Comparison of ENCODE assay signal across 8 cellular contexts in the genomic region with DNA sequence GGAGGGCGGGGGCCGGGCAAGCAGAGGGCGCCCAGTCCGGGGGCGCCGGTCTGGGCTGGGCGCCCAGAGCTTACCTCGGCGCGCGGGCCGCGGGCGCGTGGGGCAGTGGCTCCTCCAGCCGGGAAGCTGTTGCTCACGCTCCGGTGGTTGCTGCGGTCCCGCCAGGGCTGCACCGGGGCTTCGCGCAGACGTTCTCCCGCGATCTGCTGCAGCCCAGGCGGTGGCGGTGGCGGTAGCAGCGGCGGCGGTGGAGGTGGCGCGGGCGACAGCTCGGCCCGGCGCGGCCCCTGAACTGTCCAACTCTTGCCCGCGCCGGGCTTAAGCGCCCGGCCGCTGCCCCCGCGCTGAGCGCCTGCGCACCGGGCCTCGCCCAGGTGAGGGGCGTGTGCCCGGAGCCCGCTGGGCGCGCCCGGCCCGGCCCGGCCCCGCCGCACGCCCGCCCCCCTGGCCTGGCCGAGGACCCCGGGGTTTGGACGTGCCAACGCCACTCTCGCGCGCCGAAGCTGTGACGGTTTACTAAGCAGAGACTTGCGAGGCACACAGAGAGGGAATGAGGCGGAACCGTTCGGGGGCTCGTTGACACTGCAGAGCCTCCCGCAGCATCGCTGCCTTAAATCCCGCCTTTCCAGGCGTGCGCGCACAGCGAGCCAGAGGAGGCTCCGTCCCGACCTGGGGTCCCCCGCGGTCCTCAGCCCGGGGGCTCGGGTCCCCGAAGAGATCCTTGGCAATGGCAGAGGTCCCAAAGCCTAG. TPM values are rescaled to one million over a fixed set of nuclear protein-coding genes. Genes with fewer than 3 reads are reported as not detected.
A peak's percentile ranks its signal among the peaks of the same experiment; 100 is the strongest.
DNase-seq lines count a peak whose midpoint lies in the region; ATAC-seq, FAIRE-seq and TF ChIP-seq lines count a peak whose summit lies in the region.

TSS of gene ZNF385B (minus strand) at position 586 of the 750 bp plus-strand sequence.

- peaks cover 6% of the 10 kb centered on the region for H3K36me3 Mint-ChIP-seq in Calu3 (ENCODE audit: insufficient read depth, unreplicated experiment)
- no peaks in the 10 kb centered on the region for H3K36me3 Mint-ChIP-seq in stimulated activated naive B cell treated with anti-CD40 and anti-IgM and Interleukin-4, amounts not matched to agents 10 μg/mL and 1 μg/mL and 100 μg/mL, for 72 hours

- POLR2A ChIA-PET in GM12878 (lab: Charles Lee): no interaction called here

- H3K4me1 Mint-ChIP-seq in Calu3 (ENCODE audit: low read depth, unreplicated experiment): peaks cover 20% of the 10 kb centered on the region
- peaks cover 10 to 17% of the 10 kb centered on the region in 2 donors for H3K4me1 Mint-ChIP-seq in stimulated activated naive B cell treated with anti-CD40 and anti-IgM and Interleukin-4, amounts not matched to agents 10 μg/mL and 1 μg/mL and 100 μg/mL, for 72 hours

- H3K4me3 Mint-ChIP-seq in Calu3 (ENCODE audit: low read depth, unreplicated experiment): peak within 1 kb of the TSS; percentile 72
- H3K4me3 Mint-ChIP-seq in stimulated activated naive B cell treated with anti-CD40 and anti-IgM and Interleukin-4, amounts not matched to agents 10 μg/mL and 1 μg/mL and 100 μg/mL, for 72 hours: peak within 1 kb of the TSS; percentile 29 to 71

- TF ChIP-seq EP300 in GM12878 (IDR thresholded peaks at IDR 0.05; ENCODE audit: borderline replicate concordance in 1 of 2, control insufficient read depth in 1 of 2, low read depth in 2 of 2, low read length in 2 of 2): no peak

- no peak within 1 kb of the TSS for H3K9ac ChIP-seq in GM12878 (ENCODE audit: control insufficient read depth, insufficient read depth, low read length)

- TF ChIP-seq RAD21 in GM12878 (IDR thresholded peaks at IDR 0.05; ENCODE audit: insufficient read depth, low read depth, low read length): no peak

- 12% methylated on average over 39 of the region's 91 CpGs for WGBS in GM12878 (ENCODE audit: insufficient coverage, insufficient replicate concordance, low lambda C conversion rate, missing lambda C conversion rate)

- H3K4me3 ChIP-seq in GM12878: no peak within 1 kb of the TSS

- H3K79me2 ChIP-seq in GM12878 (ENCODE audit: control insufficient read depth, insufficient read depth, low read length): no peaks in the 10 kb centered on the region

- peaks cover 5 to 17% of the 10 kb centered on the region in 2 experiments for H3K27me3 ChIP-seq in GM12878 (replicated peaks in 1 of 2; ENCODE audit: control insufficient read depth in 2 of 2, insufficient read depth in 2 of 2, low read length in 1 of 2)

- TF ChIP-seq POLR2A in GM12878 (IDR thresholded peaks at IDR 0.05; ENCODE audit: low read depth, low read length): no peak

- no peak for FAIRE-seq in GM12878 (lab: Jason Lieb, UNC)

- CTCF ChIA-PET in Calu3 (lab: Charles Lee) (no interaction called here), GM12878 (lab: Yijun Ruan, JAX) (no interaction called here)

- in situ Hi-C loops in GM12878 (cut with MboI): no loop called here

- H3K4me1 ChIP-seq in GM12878 (ENCODE audit: control insufficient read depth, insufficient read depth, low read length): no peaks in the 10 kb centered on the region; the same call in 1 of the 2 replicates

- SMC1A ChIA-PET in GM12878 (lab: Charles Lee; ENCODE audit: uncharacterized antibody, unreplicated experiment): no interaction called here

- peak; percentile 37 for DNase-seq in Calu3
- DNase-seq in NCI-H146 (lab: John Stamatoyannopoulos, UW): peak; percentile 55
- no peak for DNase-seq in GM12878 (ENCODE audit: low read depth, low spot score)
- DNase-seq in iPS-NIHi11 (ENCODE audit: low spot score): peak; percentile 65
- DNase-seq in stimulated activated naive B cell treated with anti-CD40 and anti-IgM and Interleukin-4, amounts not matched to agents 10 μg/mL and 1 μg/mL and 100 μg/mL, for 72 hours: no peak
- DNase-seq in effector CD4-positive, alpha-beta T cell: no peak

- TF ChIP-seq CTCF in Calu3 (IDR thresholded peaks at IDR 0.05; ENCODE audit: unreplicated experiment): no peak
- no peak for TF ChIP-seq CTCF in GM12878 (IDR thresholded peaks at IDR 0.05 in 2 of 3, conservative IDR thresholded peaks at IDR 0.05 in 1 of 3; ENCODE audit: control insufficient read depth in 2 of 3, extremely low read depth in 1 of 3, insufficient read depth in 1 of 3, low read depth in 3 of 3, low read length in 3 of 3)

- H3K27ac Mint-ChIP-seq in Calu3 (ENCODE audit: unreplicated experiment): no peak within 1 kb of the TSS
- no peak within 1 kb of the TSS for H3K27ac Mint-ChIP-seq in stimulated activated naive B cell treated with anti-CD40 and anti-IgM and Interleukin-4, amounts not matched to agents 10 μg/mL and 1 μg/mL and 100 μg/mL, for 72 hours

- peak within 1 kb of the TSS; percentile 60; the same call in 1 of the 2 replicates for H3K4me2 ChIP-seq in GM12878 (ENCODE audit: control insufficient read depth, insufficient read depth)

- H3K9me3 ChIP-seq in GM12878 (replicated peaks; ENCODE audit: control insufficient read depth, insufficient read depth, low read length): no peaks in the 10 kb centered on the region

- peak; percentile 66 for ATAC-seq in GM21367 (IDR thresholded peaks at IDR 0.05; ENCODE audit: unreplicated experiment)
- peak; percentile 42 for ATAC-seq in GM12878
- peak; percentile 43 to 55 for ATAC-seq in stimulated activated naive B cell treated with anti-CD40 and anti-IgM and Interleukin-4, amounts not matched to agents 10 μg/mL and 1 μg/mL and 100 μg/mL, for 72 hours (replicated peaks)
- ATAC-seq in HG02588 (IDR thresholded peaks at IDR 0.05; ENCODE audit: unreplicated experiment): no peak

- RAD21 ChIA-PET in GM12878 (lab: Charles Lee; ENCODE audit: unreplicated experiment): no interaction called here

- peaks cover 63% of the 10 kb centered on the region for H3K27me3 Mint-ChIP-seq in Calu3 (ENCODE audit: unreplicated experiment)
- H3K27me3 Mint-ChIP-seq in stimulated activated naive B cell treated with anti-CD40 and anti-IgM and Interleukin-4, amounts not matched to agents 10 μg/mL and 1 μg/mL and 100 μg/mL, for 72 hours: peaks cover 51 to 58% of the 10 kb centered on the region in 2 donors

- H4K20me1 ChIP-seq in GM12878 (ENCODE audit: control insufficient read depth, insufficient read depth): no peaks in the 10 kb centered on the region

- H2AFZ ChIP-seq in GM12878 (ENCODE audit: control insufficient read depth, low read depth, low read length): no peak within 1 kb of the TSS

- no peaks in the 10 kb centered on the region for H3K9me3 Mint-ChIP-seq in Calu3 (ENCODE audit: low read depth, unreplicated experiment)
- no peaks in the 10 kb centered on the region for H3K9me3 Mint-ChIP-seq in stimulated activated naive B cell treated with anti-CD40 and anti-IgM and Interleukin-4, amounts not matched to agents 10 μg/mL and 1 μg/mL and 100 μg/mL, for 72 hours

- H3K36me3 ChIP-seq in GM12878 (ENCODE audit: control insufficient read depth in 2 of 2, insufficient read depth in 2 of 2, low read length in 1 of 2): no peaks in the 10 kb centered on the region

- H3K27ac ChIP-seq in GM12878 (ENCODE audit: control insufficient read depth, insufficient read depth): no peak within 1 kb of the TSS

- BruUV-seq in Calu3 (replicated peaks; lab: Mats Ljungman, UMichigan) (no TSS peak), GM12878 (replicated peaks; lab: Mats Ljungman, UMichigan) (no TSS peak)

- intact Hi-C loops in Calu3 (cut with micrococcal nuclease; ENCODE audit: unreplicated experiment): no loop called here
- intact Hi-C loops in GM12878 (cut with micrococcal nuclease; ENCODE audit: unreplicated experiment): no loop called here

TF ChIP-seq in GM12878, 131 proteins besides CTCF, POLR2A, EP300 and RAD21 (continues in another document):
- TF ChIP-seq SUZ12 (IDR thresholded peaks at IDR 0.05; ENCODE audit: unreplicated experiment) (peak; percentile 29), ASH2L (IDR thresholded peaks at IDR 0.05; ENCODE audit: borderline replicate concordance, low read depth) (no peak), TARDBP (IDR thresholded peaks at IDR 0.05; ENCODE audit: borderline replicate concordance) (no peak)
- TF ChIP-seq, protein P1, sequence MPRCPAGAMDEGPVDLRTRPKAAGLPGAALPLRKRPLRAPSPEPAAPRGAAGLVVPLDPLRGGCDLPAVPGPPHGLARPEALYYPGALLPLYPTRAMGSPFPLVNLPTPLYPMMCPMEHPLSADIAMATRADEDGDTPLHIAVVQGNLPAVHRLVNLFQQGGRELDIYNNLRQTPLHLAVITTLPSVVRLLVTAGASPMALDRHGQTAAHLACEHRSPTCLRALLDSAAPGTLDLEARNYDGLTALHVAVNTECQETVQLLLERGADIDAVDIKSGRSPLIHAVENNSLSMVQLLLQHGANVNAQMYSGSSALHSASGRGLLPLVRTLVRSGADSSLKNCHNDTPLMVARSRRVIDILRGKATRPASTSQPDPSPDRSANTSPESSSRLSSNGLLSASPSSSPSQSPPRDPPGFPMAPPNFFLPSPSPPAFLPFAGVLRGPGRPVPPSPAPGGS (IDR thresholded peaks at IDR 0.05; ENCODE audit: borderline replicate concordance, insufficient read depth, low read depth, low read length, poor library complexity, severe bottlenecking): no peak

RNA-seq across cellular contexts. Expression of gene ZNF385B, which starts in this region (rescaled TPM):
- total RNA-seq in Calu3 (2022) (0.57 and 0.86 TPM in 2 replicates), GM12878 (2014; rRNA removed) (not detected in 2 replicates), GM12878 (2014; rRNA removed; fragmentation: Illumina TruSeq; extraction: Trizol) (not detected in 2 replicates), GM12878 (2021) (not detected in 2 replicates)
- total RNA-seq in GM12878 (2013; cell fraction: nucleolus; rRNA removed): not detected in 2 replicates
- not detected for polyA plus RNA-seq in GM12878 (2011; ENCODE audit: low read depth)
- polyA plus RNA-seq in GM12878 (2011; rRNA removed) (not detected in 2 replicates), GM12878 (2014; fragmentation: Illumina TruSeq; extraction: Trizol) (not detected in 2 replicates), GM12878 (2014; fragmentation: Nextera tagmentation; extraction: Ambion mirVana) (not detected), GM12878 (2014; rRNA removed) (not detected in 2 replicates), GM12878 (2016; fragmentation: Nextera tagmentation; extraction: Ambion mirVana) (not detected)
- polyA plus RNA-seq in GM12878 (2011; cell fraction: cytosol; rRNA removed): not detected in 2 replicates
- not detected in 2 replicates for polyA plus RNA-seq in GM12878 (2011; cell fraction: nucleus; rRNA removed)
- not detected in 2 replicates for polyA plus RNA-seq in GM12878 (2012)
- polyA minus RNA-seq in GM12878 (2011; rRNA and poly(A)+ RNA removed): not detected in 2 replicates
- polyA minus RNA-seq in GM12878 (2011; cell fraction: cytosol; rRNA and poly(A)+ RNA removed): not detected in 2 replicates
- not detected in 2 replicates for polyA minus RNA-seq in GM12878 (2011; cell fraction: nucleus; rRNA and poly(A)+ RNA removed)

Comparison
In these comparisons a context has a peak if more than half of its experiments do, and no peak if none do; other contexts are left out.
1. Peak in DNase-seq in Calu3; RNA of the gene not detected or under 1 TPM.
2. Peak in ATAC-seq and H3K4me2 ChIP-seq in GM12878; RNA of the gene not detected or under 1 TPM.
3. DNase-seq: peak in NCI-H146 (single experiment) and iPS-NIHi11 (single experiment); none in GM12878 (single experiment), stimulated activated naive B cell treated with anti-CD40 and anti-IgM and Interleukin-4, amounts not matched to agents 10 μg/mL and 1 μg/mL and 100 μg/mL, for 72 hours (single experiment) and effector CD4-positive, alpha-beta T cell (single experiment).